In the genomic region with DNA sequence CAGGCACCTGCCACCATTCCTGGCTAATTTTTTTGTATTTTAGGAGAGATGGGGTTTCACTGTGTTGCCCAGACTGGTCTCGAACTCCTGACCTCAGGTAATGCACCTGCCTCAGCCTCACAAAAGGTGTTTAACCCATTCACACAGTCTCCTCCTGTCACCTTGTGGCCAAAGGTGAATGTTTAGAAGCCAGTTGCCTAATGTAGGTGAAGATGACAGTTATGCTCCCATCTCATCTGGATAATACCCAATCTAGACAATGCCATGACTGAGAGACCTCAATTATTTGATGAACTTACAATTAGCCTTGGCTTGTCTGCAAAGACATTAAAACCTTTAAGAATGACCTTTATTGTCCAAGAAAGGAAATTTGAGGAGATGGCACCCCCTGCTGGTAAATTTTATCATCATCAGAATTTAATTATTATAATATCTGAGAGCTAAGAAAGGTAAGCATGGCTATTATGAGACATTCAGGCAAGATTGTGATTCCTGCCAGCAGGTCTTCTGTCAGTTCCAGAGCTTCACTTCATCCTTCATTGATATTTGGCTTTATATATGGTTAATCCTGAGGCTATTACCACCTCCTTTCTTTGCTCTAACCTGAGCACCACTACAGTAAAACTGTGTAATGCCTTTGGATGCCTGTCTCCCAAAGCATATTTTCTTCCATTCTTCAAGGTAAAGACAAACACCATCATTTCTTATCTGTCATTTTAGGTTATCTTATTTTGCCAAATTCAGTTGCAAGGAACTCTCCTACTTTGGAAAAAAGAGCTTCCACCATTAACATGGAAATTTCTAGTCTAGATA, we compare ENCODE assay signal across 8 cellular contexts.
DNase-seq lines count a peak whose midpoint lies in the region; ATAC-seq and TF ChIP-seq lines count a peak whose summit lies in the region.

No MANE protein-coding gene starts in this region.

- no peak overlapping the region for H3K4me3 ChIP-seq in HFF-Myc (replicated peaks; ENCODE audit: low read depth, low read length)
- no peak overlapping the region for H3K4me3 ChIP-seq in PC-9

- no peaks in the 10 kb centered on the region for H3K9me2 ChIP-seq in PC-9 (ENCODE audit: insufficient read depth)

- peak; percentile 72 for DNase-seq in activated CD4-positive, alpha-beta T cell treated with anti-CD3 and anti-CD28 coated beads, Interleukin-2, amount 10 ng/mL, durations not matched to agents 24 days and 14 days
- no peak for DNase-seq in activated CD4-positive, alpha-beta T cell treated with anti-CD3 and anti-CD28 coated beads, Interleukin-2, amount 50 U/mL, for 1 hour
- DNase-seq in HFF-Myc (ENCODE audit: extremely low read depth, low read depth) (no peak), PC-9 (peak; percentile 48 to 52), omental fat pad (ENCODE audit: low spot score) (no peak)

- H3K4me1 ChIP-seq in PC-9 (replicated peaks; ENCODE audit: insufficient read depth): no peaks in the 10 kb centered on the region

- H3K27ac ChIP-seq in PC-9: no peak overlapping the region

- H3K4me1 Mint-ChIP-seq in activated CD4-positive, alpha-beta T cell treated with anti-CD3 and anti-CD28 coated beads, Interleukin-2, amount 10 ng/mL, durations not matched to agents 24 days and 14 days: no peaks in the 10 kb centered on the region

- POLR2A ChIA-PET in PC-9 (lab: Charles Lee; ENCODE audit: unreplicated experiment): interaction anchor here (0.6 to 1.0 kb wide), 2 partner anchors 199 to 245 kb away, joined by 3 to 6 read pairs; partner anchors contain the start of gene SERPINE2

- intact Hi-C loops in activated CD4-positive, alpha-beta T cell treated with anti-CD3 and anti-CD28 coated beads, Interleukin-2, amount 10 ng/mL, durations not matched to agents 24 days and 14 days (cut with micrococcal nuclease): loop anchor here (1.0 to 5.0 kb wide), 3 partner anchors 247 to 314 kb away; partner anchors contain the start of gene SERPINE2
- intact Hi-C loops in PC-9 (cut with micrococcal nuclease; ENCODE audit: unreplicated experiment): loop anchor here (1.0 to 10.0 kb wide), 11 partner anchors 62 to 1312 kb away; partner anchors contain the start of gene SERPINE2

- no peaks in the 10 kb centered on the region for H3K36me3 ChIP-seq in PC-9 (ENCODE audit: low read depth)

- no peaks in the 10 kb centered on the region for H4K20me1 ChIP-seq in PC-9 (ENCODE audit: insufficient read depth)

- no peaks in the 10 kb centered on the region for H3K9me3 Mint-ChIP-seq in activated CD4-positive, alpha-beta T cell treated with anti-CD3 and anti-CD28 coated beads, Interleukin-2, amount 10 ng/mL, durations not matched to agents 24 days and 14 days

- no peaks in the 10 kb centered on the region for H3K27me3 ChIP-seq in PC-9 (ENCODE audit: insufficient read depth, low read depth)

- no peak overlapping the region for H2AFZ ChIP-seq in PC-9

- H3K4me2 ChIP-seq in PC-9: no peak overlapping the region

- H3K79me2 ChIP-seq in PC-9 (ENCODE audit: low read depth): no peaks in the 10 kb centered on the region

- CTCF ChIA-PET in PC-9 (lab: Charles Lee): interaction anchor here (0.6 to 4.1 kb wide), 16 partner anchors 9 to 446 kb away, joined by 3 to 55 read pairs (median 4); partner anchors contain the start of gene SERPINE2

- BruUV-seq in PC-9 (replicated peaks; lab: Mats Ljungman, UMichigan): no TSS peak

- no peaks in the 10 kb centered on the region for H3K9me3 ChIP-seq in PC-9 (ENCODE audit: insufficient read depth, low read depth)

- H3K27me3 Mint-ChIP-seq in activated CD4-positive, alpha-beta T cell treated with anti-CD3 and anti-CD28 coated beads, Interleukin-2, amount 10 ng/mL, durations not matched to agents 24 days and 14 days: peaks cover 37% of the 10 kb centered on the region

- H3K36me3 Mint-ChIP-seq in activated CD4-positive, alpha-beta T cell treated with anti-CD3 and anti-CD28 coated beads, Interleukin-2, amount 10 ng/mL, durations not matched to agents 24 days and 14 days (ENCODE audit: low read depth): no peaks in the 10 kb centered on the region

- no peak overlapping the region for H3K27ac Mint-ChIP-seq in activated CD4-positive, alpha-beta T cell treated with anti-CD3 and anti-CD28 coated beads, Interleukin-2, amount 10 ng/mL, durations not matched to agents 24 days and 14 days

- H3F3A ChIP-seq in PC-9 (ENCODE audit: insufficient read depth, low read depth): no peaks in the 10 kb centered on the region

- peak; percentile 34 for TF ChIP-seq CTCF in HFF-Myc (IDR thresholded peaks at IDR 0.05; ENCODE audit: low read depth, low read length, missing control alignments)
- TF ChIP-seq CTCF in PC-9 (conservative IDR thresholded peaks at IDR 0.05): peak; percentile 100
- peak in 1 of 3 donors; percentile 33 for TF ChIP-seq CTCF in omental fat pad (IDR thresholded peaks at IDR 0.05)

- ATAC-seq in esophagus mucosa (peak; percentile 67), omental fat pad (ENCODE audit: low FRiP score) (peak; percentile 54), HG02759 (IDR thresholded peaks at IDR 0.05; ENCODE audit: unreplicated experiment) (no peak), GM21529 (IDR thresholded peaks at IDR 0.05; ENCODE audit: unreplicated experiment) (no peak)

- H3K4me3 Mint-ChIP-seq in activated CD4-positive, alpha-beta T cell treated with anti-CD3 and anti-CD28 coated beads, Interleukin-2, amount 10 ng/mL, durations not matched to agents 24 days and 14 days: no peak overlapping the region

Comparison
In these comparisons a context has a peak if more than half of its experiments do, and no peak if none do; other contexts are left out.
1. DNase-seq: peak in activated CD4-positive, alpha-beta T cell treated with anti-CD3 and anti-CD28 coated beads, Interleukin-2, amount 10 ng/mL, durations not matched to agents 24 days and 14 days (single experiment) and PC-9 (2 of 2); none in activated CD4-positive, alpha-beta T cell treated with anti-CD3 and anti-CD28 coated beads, Interleukin-2, amount 50 U/mL, for 1 hour (single experiment), HFF-Myc (single experiment) and omental fat pad (single experiment).
2. ATAC-seq: peak in esophagus mucosa (single experiment) and omental fat pad (single experiment); none in HG02759 (single experiment) and GM21529 (single experiment).